ENCODE assay signal across 8 cellular contexts in the genomic region with DNA sequence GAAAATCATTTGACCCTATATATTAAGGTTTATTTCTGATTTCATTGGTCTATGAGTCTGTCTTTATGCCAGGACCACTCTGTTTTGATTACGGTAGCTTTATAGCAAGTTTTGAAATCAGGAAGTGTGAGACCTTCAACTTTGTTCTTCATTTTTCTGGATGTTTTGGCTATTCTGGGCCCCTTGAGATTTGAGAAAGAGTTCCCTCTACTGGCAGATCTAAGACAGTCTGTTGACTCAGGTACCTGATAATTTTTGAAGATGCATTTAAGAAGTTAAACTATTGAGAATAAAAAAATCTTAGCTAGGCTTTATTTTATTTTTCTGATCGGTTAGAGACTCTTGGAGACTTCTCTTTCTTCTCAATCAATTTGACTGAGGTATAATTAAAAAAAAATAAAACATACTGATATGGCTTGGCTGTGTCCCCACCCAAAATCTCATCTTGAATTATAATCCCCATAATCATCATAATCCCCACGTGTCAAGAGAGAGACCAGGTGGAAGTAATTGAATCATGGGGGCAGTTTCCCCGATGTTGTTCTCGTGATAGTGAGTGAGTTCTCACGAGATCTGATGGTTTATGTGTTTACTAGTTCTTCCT.
A peak's percentile ranks its signal among the peaks of the same experiment; 100 is the strongest.
DNase-seq lines count a peak whose midpoint lies in the region; ATAC-seq and TF ChIP-seq lines count a peak whose summit lies in the region.

No MANE protein-coding gene starts in this region.

- 30% methylated on average over 6 of the region's 6 CpGs for WGBS in right lobe of liver (ENCODE audit: insufficient coverage, low coverage, low lambda C conversion rate, missing lambda C conversion rate)

- H3K4me1 ChIP-seq in right lobe of liver: no peaks in the 10 kb centered on the region

- H3K4me3 Mint-ChIP-seq in activated CD8-positive, alpha-beta T cell treated with anti-CD3 and anti-CD28 coated beads for 36 hours: no peak overlapping the region
- H3K4me3 Mint-ChIP-seq in activated CD8-positive, alpha-beta T cell treated with anti-CD3 and anti-CD28 coated beads, Interleukin-2, amount 10 ng/mL, durations not matched to agents 7 days and 5 days: no peak overlapping the region

- ATAC-seq in activated CD8-positive, alpha-beta T cell treated with anti-CD3 and anti-CD28 coated beads for 36 hours: peak; percentile 58
- ATAC-seq in activated CD8-positive, alpha-beta T cell treated with anti-CD3 and anti-CD28 coated beads, Interleukin-2, amount 10 ng/mL, durations not matched to agents 7 days and 5 days: no peak
- ATAC-seq in right lobe of liver: peak; percentile 56 to 77 (median 65)
- no peak for ATAC-seq in HG03097 (IDR thresholded peaks at IDR 0.05; ENCODE audit: low FRiP score, unreplicated experiment)
- ATAC-seq in GM21825 (IDR thresholded peaks at IDR 0.05; ENCODE audit: unreplicated experiment): no peak
- no peak for ATAC-seq in HG03469 (IDR thresholded peaks at IDR 0.05; ENCODE audit: unreplicated experiment)

- no peaks in the 10 kb centered on the region for H3K4me1 Mint-ChIP-seq in activated CD8-positive, alpha-beta T cell treated with anti-CD3 and anti-CD28 coated beads for 36 hours (ENCODE audit: low read depth)
- no peaks in the 10 kb centered on the region for H3K4me1 Mint-ChIP-seq in activated CD8-positive, alpha-beta T cell treated with anti-CD3 and anti-CD28 coated beads, Interleukin-2, amount 10 ng/mL, durations not matched to agents 7 days and 5 days (ENCODE audit: low read depth)

- DNase-seq in activated CD8-positive, alpha-beta T cell treated with anti-CD3 and anti-CD28 coated beads for 36 hours: no peak
- no peak for DNase-seq in activated CD8-positive, alpha-beta T cell treated with anti-CD3 and anti-CD28 coated beads, Interleukin-2, amount 10 ng/mL, durations not matched to agents 7 days and 5 days
- DNase-seq in MV-4-11 (lab: John Stamatoyannopoulos, UW) (peak; percentile 81), right lobe of liver (no peak)

- intact Hi-C loops in activated CD8-positive, alpha-beta T cell treated with anti-CD3 and anti-CD28 coated beads for 36 hours (cut with micrococcal nuclease): loop anchor here (2.0 kb wide), 1 partner anchor 124 kb away; no protein-coding TSS in a partner anchor
- intact Hi-C loops in right lobe of liver (cut with DNase I): no loop called here

- no peaks in the 10 kb centered on the region for H3K9me3 ChIP-seq in right lobe of liver

- H3K36me3 ChIP-seq in right lobe of liver: no peaks in the 10 kb centered on the region

- TF ChIP-seq CTCF in activated CD8-positive, alpha-beta T cell treated with anti-CD3 and anti-CD28 coated beads for 36 hours (IDR thresholded peaks at IDR 0.05): peak; percentile 50
- peak; percentile 82 for TF ChIP-seq CTCF in VCaP (conservative IDR thresholded peaks at IDR 0.05)
- TF ChIP-seq CTCF in right lobe of liver (IDR thresholded peaks at IDR 0.05): peak; percentile 29 to 58 (median 48)

- H3K27ac Mint-ChIP-seq in activated CD8-positive, alpha-beta T cell treated with anti-CD3 and anti-CD28 coated beads for 36 hours: no peak overlapping the region
- H3K27ac Mint-ChIP-seq in activated CD8-positive, alpha-beta T cell treated with anti-CD3 and anti-CD28 coated beads, Interleukin-2, amount 10 ng/mL, durations not matched to agents 7 days and 5 days: no peak overlapping the region

- POLR2A ChIA-PET in activated CD8-positive, alpha-beta T cell treated with anti-CD3 and anti-CD28 coated beads for 36 hours (lab: Charles Lee): no interaction called here
- POLR2A ChIA-PET in activated CD8-positive, alpha-beta T cell treated with anti-CD3 and anti-CD28 coated beads, Interleukin-2, amount 10 ng/mL, durations not matched to agents 7 days and 5 days (lab: Charles Lee): no interaction called here

- TF ChIP-seq POLR2A in right lobe of liver (IDR thresholded peaks at IDR 0.05): no peak

- peaks cover 6% of the 10 kb centered on the region for H3K27me3 Mint-ChIP-seq in activated CD8-positive, alpha-beta T cell treated with anti-CD3 and anti-CD28 coated beads for 36 hours
- peaks cover 3% of the 10 kb centered on the region for H3K27me3 Mint-ChIP-seq in activated CD8-positive, alpha-beta T cell treated with anti-CD3 and anti-CD28 coated beads, Interleukin-2, amount 10 ng/mL, durations not matched to agents 7 days and 5 days (ENCODE audit: low read depth)

- no peaks in the 10 kb centered on the region for H3K36me3 Mint-ChIP-seq in activated CD8-positive, alpha-beta T cell treated with anti-CD3 and anti-CD28 coated beads for 36 hours (ENCODE audit: low read depth)
- no peaks in the 10 kb centered on the region for H3K36me3 Mint-ChIP-seq in activated CD8-positive, alpha-beta T cell treated with anti-CD3 and anti-CD28 coated beads, Interleukin-2, amount 10 ng/mL, durations not matched to agents 7 days and 5 days (ENCODE audit: low read depth)

- H3K4me3 ChIP-seq in right lobe of liver: no peak overlapping the region

- no peaks in the 10 kb centered on the region for H3K27me3 ChIP-seq in right lobe of liver

- H3K9me3 Mint-ChIP-seq in activated CD8-positive, alpha-beta T cell treated with anti-CD3 and anti-CD28 coated beads for 36 hours: no peaks in the 10 kb centered on the region
- H3K9me3 Mint-ChIP-seq in activated CD8-positive, alpha-beta T cell treated with anti-CD3 and anti-CD28 coated beads, Interleukin-2, amount 10 ng/mL, durations not matched to agents 7 days and 5 days (ENCODE audit: insufficient read depth): no peaks in the 10 kb centered on the region

- CTCF ChIA-PET in activated CD8-positive, alpha-beta T cell treated with anti-CD3 and anti-CD28 coated beads for 36 hours (lab: Charles Lee): interaction anchor here (0.6 to 2.3 kb wide), 17 partner anchors 9 to 609 kb away, joined by 3 to 11 read pairs (median 4); no protein-coding TSS in a partner anchor
- CTCF ChIA-PET in activated CD8-positive, alpha-beta T cell treated with anti-CD3 and anti-CD28 coated beads, Interleukin-2, amount 10 ng/mL, durations not matched to agents 7 days and 5 days (lab: Charles Lee): interaction anchor here (0.6 to 1.5 kb wide), 15 partner anchors 9 to 609 kb away, joined by 3 to 9 read pairs (median 3); a partner anchor contains a TSS

- H3K27ac ChIP-seq in VCaP (no peak overlapping the region), right lobe of liver (no peak overlapping the region)

Comparison
In these comparisons a context has a peak if more than half of its experiments do, and no peak if none do; other contexts are left out.
1. ATAC-seq: peak in activated CD8-positive, alpha-beta T cell treated with anti-CD3 and anti-CD28 coated beads for 36 hours (single experiment) and right lobe of liver (4 of 4); none in activated CD8-positive, alpha-beta T cell treated with anti-CD3 and anti-CD28 coated beads, Interleukin-2, amount 10 ng/mL, durations not matched to agents 7 days and 5 days (single experiment), HG03097 (single experiment), GM21825 (single experiment) and HG03469 (single experiment).
2. Peak in every context shown above with its lines, with median percentiles within 50 percentile points of each other: CTCF ChIP-seq.